In genomic region chr9:37592108-37592951, GRCh38 we compare ENCODE assay signal across 9 cellular contexts. TPM values are rescaled to one million over a fixed set of nuclear protein-coding genes. Genes with fewer than 3 reads are reported as not detected.
DNase-seq lines count a peak whose midpoint lies in the region; ATAC-seq, FAIRE-seq and TF ChIP-seq lines count a peak whose summit lies in the region.
"Had no signal": no experiment of that assay in that cellular context is flagged by ENCODE, and none has a peak within 500 bp of the region (broad histone marks: within the 10 kb centered on the region; RNA-seq: fewer than 3 reads in every experiment).

TOMM5 (minus strand) TSS chr9:37592597; CDS start chr9:37592532, 65 bp downstream.

- DNase-seq in AML-193 (lab: John Stamatoyannopoulos, UW) (peak; percentile 73 to 80), NCI-H460 (ENCODE audit: extremely low read depth, low read depth) (peak; percentile 85), cerebellar nuclear complex (lab: John Stamatoyannopoulos, UW) (peak; percentile 7 to 62), kidney (peak; percentile 97)
- DNase-seq in activated CD4-positive, alpha-beta T cell treated with anti-CD3 and anti-CD28 coated beads for 1 hour = peak; percentile 84
- DNase-seq in stimulated activated CD4-positive, alpha-beta T cell treated with anti-CD3 and anti-CD28 coated beads, Interleukin-15, amount 100 ng/mL, for 24 hours = peak; percentile 94

- H3K9me3 ChIP-seq in kidney (ENCODE audit: control insufficient read depth in 1 of 2, low read length in 2 of 2) = no peaks in the 10 kb centered on the region

- peak; percentile 96 for TF ChIP-seq POLR2A in GM19193 (IDR thresholded peaks at IDR 0.05; ENCODE audit: extremely low read depth, insufficient read depth, insufficient read length)

- ATAC-seq in HG03432 (IDR thresholded peaks at IDR 0.05; ENCODE audit: unreplicated experiment) = peak; percentile 91

- no peak for FAIRE-seq in kidney (lab: Jason Lieb, UNC)
- FAIRE-seq: endometrium had no signal

- peaks cover 0 to 7% of the 10 kb centered on the region in 2 donors for H3K4me1 ChIP-seq in kidney (ENCODE audit: control insufficient read depth in 1 of 2, insufficient read depth in 1 of 2, low read depth in 1 of 2, low read length in 2 of 2)

- peak within 1 kb of the TSS; percentile 96 for H3K4me3 ChIP-seq in kidney (ENCODE audit: low read length in 2 of 2)

- H3K36me3 ChIP-seq in kidney (ENCODE audit: control insufficient read depth in 1 of 2, insufficient read depth in 2 of 2, low read length in 2 of 2) = peaks cover 9 to 13% of the 10 kb centered on the region in 2 donors

- peak within 1 kb of the TSS; percentile 71 to 79 for H3K27ac ChIP-seq in kidney (ENCODE audit: low read depth in 2 of 2, low read length in 2 of 2)

- no peak for TF ChIP-seq CTCF in kidney (IDR thresholded peaks at IDR 0.05; ENCODE audit: borderline replicate concordance, extremely low read depth, insufficient read depth)

- intact Hi-C loops in kidney (cut with DNase I) = no loop called here

- peak within 1 kb of the TSS; percentile 71 to 84 for H3K9ac ChIP-seq in kidney (ENCODE audit: low read length in 2 of 2)

RNA-seq across cellular contexts. Expression of gene TOMM5, which starts in this region (rescaled TPM):
- 216 and 225 TPM in 2 replicates for total RNA-seq in NCI-H460 (2014; rRNA removed; shearing (Covaris generic))
- polyA plus RNA-seq in NCI-H460 (2014; cell fraction: nucleus; rRNA removed) = 164 and 191 TPM in 2 replicates
- total RNA-seq in kidney = 59.5 TPM
- 197 TPM for polyA plus RNA-seq in kidney (ENCODE audit: insufficient read depth, low read depth, low replicate concordance)

Comparison
In these comparisons a context has a peak if more than half of its experiments do, and no peak if none do; other contexts are left out.
1. Peak in every context shown above with its lines: DNase-seq, ATAC-seq, H3K4me3 ChIP-seq and H3K27ac ChIP-seq.
2. DNase-seq: peak in every context shown above with its lines; median percentile 97 in kidney; 94 in stimulated activated CD4-positive, alpha-beta T cell treated with anti-CD3 and anti-CD28 coated beads, Interleukin-15, amount 100 ng/mL, for 24 hours; 85 in NCI-H460; 84 in activated CD4-positive, alpha-beta T cell treated with anti-CD3 and anti-CD28 coated beads for 1 hour; 76 in AML-193; 34 in cerebellar nuclear complex.